Comparison of ENCODE assay signal across 26 cellular contexts in genomic region chr3:106792716-106793115, GRCh38.
"Had no signal": no experiment of that assay in that cellular context is flagged by ENCODE, and none has a peak within 500 bp of the region (broad histone marks: within the 10 kb centered on the region; RNA-seq: fewer than 3 reads in every experiment).

No MANE protein-coding gene starts in this region.

- ATAC-seq: gastroesophageal sphincter; left cardiac atrium; left ventricle myocardium superior; pancreas; sciatic nerve; stimulated activated memory B cell treated with anti-CD40 and anti-IgM and Interleukin-4, amounts not matched to agents 10 μg/mL and 1 μg/mL and 100 μg/mL, for 72 hours; stimulated activated naive CD8-positive, alpha-beta T cell treated with anti-CD3 and anti-CD28 coated beads, Interleukin-15, amount 100 ng/mL, for 72 hours had no signal

- H3K9me3 ChIP-seq: gastroesophageal sphincter, pancreas, prostate gland, uterus had no signal

- H3K27me3 ChIP-seq: gastroesophageal sphincter, hepatocyte, pancreas, uterus had no signal

- H3K27ac ChIP-seq: gastroesophageal sphincter, hepatocyte, pancreas, prostate gland, uterus had no signal

- H3K4me3 ChIP-seq: gastroesophageal sphincter, hepatocyte, pancreas, prostate gland, uterus had no signal

- H2AFZ ChIP-seq: hepatocyte had no signal

- DNase-seq: activated CD4-positive, alpha-beta memory T cell treated with anti-CD3 and anti-CD28 coated beads, Interleukin-2, amount 10 ng/mL, durations not matched to agents 7 days and 5 days; activated CD4-positive, alpha-beta T cell treated with anti-CD3 and anti-CD28 coated beads, Interleukin-2, amount 10 ng/mL, durations not matched to agents 7 days and 5 days; activated CD4-positive, CD25-positive, alpha-beta regulatory T cell treated with anti-CD3 and anti-CD28 coated beads, Interleukin-2, amount 50 U/mL, for 72 hours; activated CD8-positive, alpha-beta memory T cell treated with anti-CD3 and anti-CD28 coated beads, Interleukin-2, amount 50 U/mL, for 48 hours; activated gamma-delta T cell; activated naive CD4-positive, alpha-beta T cell treated with anti-CD3 and anti-CD28 coated beads, Interleukin-2, amount 10 ng/mL, durations not matched to agents 7 days and 5 days; activated naive CD8-positive, alpha-beta T cell treated with anti-CD3 and anti-CD28 coated beads, Interleukin-2, amount 10 ng/mL, durations not matched to agents 7 days and 5 days; activated T-cell treated with anti-CD3 and anti-CD28 coated beads, Interleukin-2, amount 50 U/mL, for 24 hours; amniotic stem cell; effector CD8-positive, alpha-beta T cell; left cardiac atrium; left ventricle myocardium superior; naive B cell; pancreas; retina; small intestine; stimulated activated CD4-positive, alpha-beta T cell treated with anti-CD3 and anti-CD28 coated beads, Interleukin-4, amount 100 ng/mL, for 24 hours; stimulated activated naive CD8-positive, alpha-beta T cell treated with anti-CD3 and anti-CD28 coated beads, Interleukin-15, amount 100 ng/mL, for 72 hours; substantia nigra; T-helper 2 cell; uterus had no signal

- H3K4me2 ChIP-seq: hepatocyte had no signal

- H3K36me3 ChIP-seq: gastroesophageal sphincter, pancreas, prostate gland, uterus had no signal

- H3K79me2 ChIP-seq: hepatocyte had no signal

- H3K4me1 ChIP-seq: gastroesophageal sphincter, pancreas, prostate gland, uterus had no signal
